ENCODE assay signal across 2 cellular contexts in genomic region chr3:10950476-10951294, GRCh38.
TF ChIP-seq lines count a peak whose summit lies in the region.

No MANE protein-coding gene starts in this region.

TF ChIP-seq in GM23338, 12 proteins besides CTCF, POLR2A, EP300 and RAD21 (continued from another document):
- no peak for TF ChIP-seq REST (IDR thresholded peaks at IDR 0.05; ENCODE audit: unreplicated experiment)
- no peak for TF ChIP-seq NANOG (IDR thresholded peaks at IDR 0.05; ENCODE audit: borderline replicate concordance)
- no peak for TF ChIP-seq ZNF462 (CRISPR knock-in tag; IDR thresholded peaks at IDR 0.05)

TF ChIP-seq in SK-N-SH treated with all-trans-retinoic acid at 6 μM for 48 hours, 23 proteins besides CTCF, POLR2A, EP300 and RAD21 (continued from another document):
- TF ChIP-seq TSHZ2 (CRISPR knock-in tag; IDR thresholded peaks at IDR 0.05): no peak
- TF ChIP-seq TOX (CRISPR knock-in tag; IDR thresholded peaks at IDR 0.05; ENCODE audit: borderline replicate concordance): no peak
- no peak for TF ChIP-seq ZNF8 (CRISPR knock-in tag; IDR thresholded peaks at IDR 0.05)
